In the genomic region with DNA sequence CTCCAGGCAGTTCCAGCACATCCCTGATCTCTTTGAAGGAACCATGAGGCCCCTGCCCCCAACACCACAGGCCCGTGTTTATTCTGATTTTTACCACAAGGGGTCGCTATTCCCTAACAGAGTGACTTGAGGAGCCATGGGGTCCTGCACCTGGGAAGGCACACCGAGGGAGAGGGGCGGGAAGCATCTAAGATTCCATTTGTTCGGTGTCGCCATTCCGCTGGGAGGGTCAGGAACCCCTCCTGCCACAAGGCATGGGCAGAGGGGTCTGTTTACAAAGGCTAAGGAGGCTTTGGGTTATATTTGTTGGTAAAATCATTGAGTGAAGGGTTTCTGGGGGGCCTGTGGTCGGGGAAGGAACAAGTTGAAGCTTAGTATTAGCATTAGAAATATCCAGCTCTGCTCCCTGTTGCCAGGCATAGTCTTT, we compare ENCODE assay signal across 9 cellular contexts.
DNase-seq lines count a peak whose midpoint lies in the region; ATAC-seq and TF ChIP-seq lines count a peak whose summit lies in the region.
"Had no signal": no experiment of that assay in that cellular context is flagged by ENCODE, and none has a peak within 500 bp of the region (broad histone marks: within the 10 kb centered on the region; RNA-seq: fewer than 3 reads in every experiment).

No MANE protein-coding gene starts in this region.

- H3K4me1 Mint-ChIP-seq in GM23338 (peaks cover 20% of the 10 kb centered on the region; the same call in 2 of the 3 replicates), mesothelial cell of epicardium (peaks cover 5% of the 10 kb centered on the region)
- H3K4me1 Mint-ChIP-seq in activated CD8-positive, alpha-beta T cell treated with anti-CD3 and anti-CD28 coated beads for 36 hours (ENCODE audit: low read depth) = peaks cover 2% of the 10 kb centered on the region

- H3K27me3 ChIP-seq in GM23338 (ENCODE audit: insufficient read depth) = no peaks in the 10 kb centered on the region
- no peaks in the 10 kb centered on the region for H3K27me3 ChIP-seq in effector memory CD4-positive, alpha-beta T cell (replicated peaks; ENCODE audit: control insufficient read depth, insufficient read depth, low read length, poor library complexity, severe bottlenecking)

- peak; percentile 95 for DNase-seq in GM23338 (ENCODE audit: low spot score)
- peak; percentile 41 for DNase-seq in NCI-H774 (lab: John Stamatoyannopoulos, UW)
- DNase-seq in activated CD8-positive, alpha-beta T cell treated with anti-CD3 and anti-CD28 coated beads for 36 hours = peak; percentile 72
- DNase-seq in effector memory CD4-positive, alpha-beta T cell = peak; percentile 2 to 27 (median 9)
- peak; percentile 53 to 78 for DNase-seq in mesothelial cell of epicardium (ENCODE audit: low spot score in 2 of 2, unreplicated experiment in 2 of 2)
- DNase-seq in stimulated activated CD8-positive, alpha-beta memory T cell treated with anti-CD3 and anti-CD28 coated beads, Interleukin-7, amount 100 ng/mL, for 48 hours (ENCODE audit: extremely low read depth in 1 of 2, low read depth in 1 of 2) = peak; percentile 8 to 28

- H3K79me2 ChIP-seq in GM23338 (replicated peaks; ENCODE audit: insufficient read depth) = no peaks in the 10 kb centered on the region

- ATAC-seq in GM23338 (peak; percentile 97), GM18858 (IDR thresholded peaks at IDR 0.05; ENCODE audit: unreplicated experiment) (no peak)
- peak; percentile 79 for ATAC-seq in activated CD8-positive, alpha-beta T cell treated with anti-CD3 and anti-CD28 coated beads for 36 hours

- H3K9me3 Mint-ChIP-seq in GM23338 = no peaks in the 10 kb centered on the region
- no peaks in the 10 kb centered on the region for H3K9me3 Mint-ChIP-seq in activated CD8-positive, alpha-beta T cell treated with anti-CD3 and anti-CD28 coated beads for 36 hours
- H3K9me3 Mint-ChIP-seq in mesothelial cell of epicardium = no peaks in the 10 kb centered on the region
- H3K9me3 Mint-ChIP-seq: IgD-negative memory B cell had no signal

- H3K9me3 ChIP-seq in effector memory CD4-positive, alpha-beta T cell (ENCODE audit: control insufficient read depth, low read length) = no peaks in the 10 kb centered on the region

- H3K4me1 ChIP-seq in GM23338 (ENCODE audit: insufficient read depth) = peaks cover 6% of the 10 kb centered on the region
- peaks cover 3% of the 10 kb centered on the region for H3K4me1 ChIP-seq in effector memory CD4-positive, alpha-beta T cell (ENCODE audit: control insufficient read depth, insufficient read depth, low read length, poor library complexity, severe bottlenecking)

- POLR2A ChIA-PET in activated CD8-positive, alpha-beta T cell treated with anti-CD3 and anti-CD28 coated beads for 36 hours (lab: Charles Lee) = no interaction called here

- H3K4me3 Mint-ChIP-seq in GM23338 (no peak overlapping the region), mesothelial cell of epicardium (no peak overlapping the region)
- H3K4me3 Mint-ChIP-seq in activated CD8-positive, alpha-beta T cell treated with anti-CD3 and anti-CD28 coated beads for 36 hours = no peak overlapping the region

- no peak overlapping the region for H3K4me2 ChIP-seq in GM23338

- no peak overlapping the region for H2AFZ ChIP-seq in GM23338

- H3K27ac Mint-ChIP-seq in GM23338 (peak overlapping the region; percentile 85), mesothelial cell of epicardium (no peak overlapping the region)
- H3K27ac Mint-ChIP-seq in activated CD8-positive, alpha-beta T cell treated with anti-CD3 and anti-CD28 coated beads for 36 hours = no peak overlapping the region

- TF ChIP-seq CTCF in C4-2B (conservative IDR thresholded peaks at IDR 0.05) (peak; percentile 94), GM23338 (conservative IDR thresholded peaks at IDR 0.05; ENCODE audit: low read depth in 2 of 2) (peak; percentile 93 to 97), mesothelial cell of epicardium (IDR thresholded peaks at IDR 0.05; ENCODE audit: unreplicated experiment) (peak; percentile 92)
- TF ChIP-seq CTCF in activated CD8-positive, alpha-beta T cell treated with anti-CD3 and anti-CD28 coated beads for 36 hours (IDR thresholded peaks at IDR 0.05) = peak; percentile 89

- CTCF ChIA-PET in activated CD8-positive, alpha-beta T cell treated with anti-CD3 and anti-CD28 coated beads for 36 hours (lab: Charles Lee) = interaction anchor here (0.6 to 7.1 kb wide), 47 partner anchors 9 to 598 kb away, joined by 3 to 95 read pairs (median 4); no protein-coding TSS in a partner anchor

- intact Hi-C loops in activated CD8-positive, alpha-beta T cell treated with anti-CD3 and anti-CD28 coated beads for 36 hours (cut with micrococcal nuclease) = loop anchor here (1.0 to 10.0 kb wide), 2 partner anchors 162 to 311 kb away; no protein-coding TSS in a partner anchor

- peaks cover 7% of the 10 kb centered on the region; the same call in 1 of the 2 replicates for H3K36me3 ChIP-seq in GM23338 (ENCODE audit: insufficient read depth)
- no peaks in the 10 kb centered on the region for H3K36me3 ChIP-seq in effector memory CD4-positive, alpha-beta T cell (ENCODE audit: control insufficient read depth, insufficient read depth, low read length)

- no peaks in the 10 kb centered on the region for H3K9me2 ChIP-seq in GM23338 (ENCODE audit: insufficient read depth)

- no peak overlapping the region for H3K4me3 ChIP-seq in GM23338
- no peak overlapping the region for H3K4me3 ChIP-seq in effector memory CD4-positive, alpha-beta T cell (ENCODE audit: insufficient read depth, low read depth, low read length, poor library complexity, severe bottlenecking)

- H3K27ac ChIP-seq in C4-2B (no peak overlapping the region), GM23338 (ENCODE audit: low read depth) (no peak overlapping the region)
- H3K27ac ChIP-seq in effector memory CD4-positive, alpha-beta T cell (ENCODE audit: insufficient read depth, low read length, poor library complexity, severe bottlenecking) = no peak overlapping the region

- 0 out of 2 replicates have a peak, but pooled peaks cover 3% of the 10 kb centered on the region for H3F3A ChIP-seq in GM23338 (replicated peaks; ENCODE audit: low read depth)

- peaks cover 18% of the 10 kb centered on the region; the same call in 2 of the 3 replicates for H3K36me3 Mint-ChIP-seq in GM23338 (ENCODE audit: low read depth)
- no peaks in the 10 kb centered on the region for H3K36me3 Mint-ChIP-seq in activated CD8-positive, alpha-beta T cell treated with anti-CD3 and anti-CD28 coated beads for 36 hours (ENCODE audit: low read depth)
- H3K36me3 Mint-ChIP-seq in mesothelial cell of epicardium = no peaks in the 10 kb centered on the region
- H3K36me3 Mint-ChIP-seq: IgD-negative memory B cell had no signal

- no peaks in the 10 kb centered on the region for H3K27me3 Mint-ChIP-seq in GM23338 (ENCODE audit: insufficient read depth, low read depth, poor library complexity)
- H3K27me3 Mint-ChIP-seq in activated CD8-positive, alpha-beta T cell treated with anti-CD3 and anti-CD28 coated beads for 36 hours = no peaks in the 10 kb centered on the region
- no peaks in the 10 kb centered on the region for H3K27me3 Mint-ChIP-seq in mesothelial cell of epicardium (ENCODE audit: low read depth)
- H3K27me3 Mint-ChIP-seq: IgD-negative memory B cell had no signal

- H4K20me1 ChIP-seq in GM23338 (replicated peaks; ENCODE audit: insufficient read depth) = no peaks in the 10 kb centered on the region

TF ChIP-seq in GM23338, 12 proteins besides CTCF, POLR2A, EP300 and RAD21 (continues in another document):
- TF ChIP-seq JUNB (IDR thresholded peaks at IDR 0.05; ENCODE audit: unreplicated experiment) = no peak
- TF ChIP-seq POLR2AphosphoS5 (IDR thresholded peaks at IDR 0.05; ENCODE audit: low read depth) = no peak
- TF ChIP-seq, protein P1, sequence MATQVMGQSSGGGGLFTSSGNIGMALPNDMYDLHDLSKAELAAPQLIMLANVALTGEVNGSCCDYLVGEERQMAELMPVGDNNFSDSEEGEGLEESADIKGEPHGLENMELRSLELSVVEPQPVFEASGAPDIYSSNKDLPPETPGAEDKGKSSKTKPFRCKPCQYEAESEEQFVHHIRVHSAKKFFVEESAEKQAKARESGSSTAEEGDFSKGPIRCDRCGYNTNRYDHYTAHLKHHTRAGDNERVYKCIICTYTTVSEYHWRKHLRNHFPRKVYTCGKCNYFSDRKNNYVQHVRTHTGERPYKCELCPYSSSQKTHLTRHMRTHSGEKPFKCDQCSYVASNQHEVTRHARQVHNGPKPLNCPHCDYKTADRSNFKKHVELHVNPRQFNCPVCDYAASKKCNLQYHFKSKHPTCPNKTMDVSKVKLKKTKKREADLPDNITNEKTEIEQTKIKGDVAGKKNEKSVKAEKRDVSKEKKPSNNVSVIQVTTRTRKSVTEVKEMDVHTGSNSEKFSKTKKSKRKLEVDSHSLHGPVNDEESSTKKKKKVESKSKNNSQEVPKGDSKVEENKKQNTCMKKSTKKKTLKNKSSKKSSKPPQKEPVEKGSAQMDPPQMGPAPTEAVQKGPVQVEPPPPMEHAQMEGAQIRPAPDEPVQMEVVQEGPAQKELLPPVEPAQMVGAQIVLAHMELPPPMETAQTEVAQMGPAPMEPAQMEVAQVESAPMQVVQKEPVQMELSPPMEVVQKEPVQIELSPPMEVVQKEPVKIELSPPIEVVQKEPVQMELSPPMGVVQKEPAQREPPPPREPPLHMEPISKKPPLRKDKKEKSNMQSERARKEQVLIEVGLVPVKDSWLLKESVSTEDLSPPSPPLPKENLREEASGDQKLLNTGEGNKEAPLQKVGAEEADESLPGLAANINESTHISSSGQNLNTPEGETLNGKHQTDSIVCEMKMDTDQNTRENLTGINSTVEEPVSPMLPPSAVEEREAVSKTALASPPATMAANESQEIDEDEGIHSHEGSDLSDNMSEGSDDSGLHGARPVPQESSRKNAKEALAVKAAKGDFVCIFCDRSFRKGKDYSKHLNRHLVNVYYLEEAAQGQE (IDR thresholded peaks at IDR 0.05; ENCODE audit: unreplicated experiment) = no peak
- no peak for TF ChIP-seq EZH2 (IDR thresholded peaks at IDR 0.05; ENCODE audit: low read depth, unreplicated experiment)
- TF ChIP-seq EZH2phosphoT487 (IDR thresholded peaks at IDR 0.05; ENCODE audit: unreplicated experiment) = no peak
- no peak for TF ChIP-seq STAT1 (IDR thresholded peaks at IDR 0.05; ENCODE audit: unreplicated experiment)
- no peak for TF ChIP-seq CREB1 (CRISPR knock-in tag; IDR thresholded peaks at IDR 0.05; ENCODE audit: low read depth)

Comparison
In these comparisons a context has a peak if more than half of its experiments do, and no peak if none do; other contexts are left out.
1. DNase-seq: peak in every context shown above with its lines; median percentile 95 in GM23338; 72 in activated CD8-positive, alpha-beta T cell treated with anti-CD3 and anti-CD28 coated beads for 36 hours; 66 in mesothelial cell of epicardium; 41 in NCI-H774; 18 in stimulated activated CD8-positive, alpha-beta memory T cell treated with anti-CD3 and anti-CD28 coated beads, Interleukin-7, amount 100 ng/mL, for 48 hours; 9 in effector memory CD4-positive, alpha-beta T cell.